ENCODE assay signal across 7 cellular contexts in the genomic region with DNA sequence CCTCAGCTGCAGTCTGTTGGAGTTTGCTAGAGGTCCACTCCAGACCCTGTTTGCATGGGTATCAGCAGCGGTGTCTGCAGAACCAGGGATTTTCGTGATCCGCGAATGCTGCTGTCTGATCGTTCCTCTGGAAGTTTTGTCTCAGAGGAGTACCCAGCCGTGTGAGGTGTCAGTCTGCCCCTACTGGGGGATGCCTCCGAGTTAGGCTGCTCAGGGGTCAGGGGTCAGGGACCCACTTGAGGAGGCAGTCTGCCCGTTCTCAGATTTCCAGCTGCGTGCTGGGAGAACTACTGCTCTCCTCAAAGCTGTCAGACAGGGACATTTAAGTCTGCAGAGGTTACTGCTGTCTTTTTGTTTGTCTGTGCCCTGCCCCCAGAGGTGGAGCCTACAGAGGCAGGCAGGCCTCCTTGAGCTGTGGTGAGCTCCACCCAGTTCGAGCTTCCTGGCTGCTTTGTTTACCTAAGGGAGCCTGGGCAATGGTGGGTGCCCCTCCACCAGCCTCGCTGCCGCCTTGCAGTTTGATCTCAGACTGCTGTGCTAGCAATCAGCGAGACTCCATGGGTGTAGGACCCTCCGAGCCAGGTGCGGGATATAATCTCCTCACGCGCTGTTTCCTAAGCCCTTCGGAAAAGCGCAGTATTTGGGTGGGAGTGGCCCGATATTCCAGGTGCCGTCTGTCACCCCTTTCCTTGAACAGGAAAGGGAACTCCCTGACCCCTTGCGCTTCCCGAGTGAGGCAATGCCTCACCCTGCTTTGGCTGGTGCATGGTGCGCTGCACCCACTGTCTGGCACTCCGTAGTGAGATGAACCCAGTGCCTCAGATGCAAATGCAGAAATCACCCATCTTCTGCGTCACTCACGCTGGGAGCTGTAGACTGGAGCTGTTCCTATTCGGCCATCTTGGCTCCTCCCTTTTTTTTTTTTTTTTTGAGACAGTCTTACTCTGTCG.
DNase-seq lines count a peak whose midpoint lies in the region; ATAC-seq, FAIRE-seq and TF ChIP-seq lines count a peak whose summit lies in the region.
"Not testable (repeated sequence)": the region's sequence is repeated elsewhere in the genome, so short reads cannot be mapped to it uniquely, and the experiment has no call there.

No MANE protein-coding gene starts in this region.

- H3K36me3 Mint-ChIP-seq in T-cell, result peaks cover 20% of the 10 kb centered on the region
- peaks cover 17% of the 10 kb centered on the region for H3K36me3 Mint-ChIP-seq in activated CD8-positive, alpha-beta T cell treated with anti-CD3 and anti-CD28 coated beads for 36 hours (ENCODE audit: low read depth)
- H3K36me3 Mint-ChIP-seq in activated naive CD8-positive, alpha-beta T cell treated with anti-CD3 and anti-CD28 coated beads, Interleukin-2, amount 10 ng/mL, durations not matched to agents 7 days and 5 days, result not testable (repeated sequence)
- peaks cover 13% of the 10 kb centered on the region for H3K36me3 Mint-ChIP-seq in neural crest cell (ENCODE audit: low read depth)

- BruUV-seq in HepG2 (replicated peaks; lab: Mats Ljungman, UMichigan), result not testable (repeated sequence)

- TF ChIP-seq RAD21 in HepG2 (CRISPR knock-in tag; IDR thresholded peaks at IDR 0.05), result not testable (repeated sequence)

- H3K4me3 ChIP-seq in HepG2 (replicated peaks in 1 of 3; ENCODE audit: insufficient read depth in 1 of 3, low read depth in 2 of 3, low read length in 3 of 3); thymus (ENCODE audit: low read length): not testable (repeated sequence)

- TF ChIP-seq EP300 in HepG2 (IDR thresholded peaks at IDR 0.05; ENCODE audit: low read depth in 2 of 2, low read length in 2 of 2); HepG2 (CRISPR knock-in tag; IDR thresholded peaks at IDR 0.05; ENCODE audit: borderline replicate concordance): not testable (repeated sequence)

- peak overlapping the region in 2 of 3 donors; percentile 43 to 57 for H3K4me3 Mint-ChIP-seq in T-cell
- H3K4me3 Mint-ChIP-seq in activated CD8-positive, alpha-beta T cell treated with anti-CD3 and anti-CD28 coated beads for 36 hours, result peak overlapping the region; percentile 21
- H3K4me3 Mint-ChIP-seq in activated naive CD8-positive, alpha-beta T cell treated with anti-CD3 and anti-CD28 coated beads, Interleukin-2, amount 10 ng/mL, durations not matched to agents 7 days and 5 days, result peak overlapping the region; percentile 19
- not testable (repeated sequence) for H3K4me3 Mint-ChIP-seq in neural crest cell

- H3K9me3 Mint-ChIP-seq in T-cell, result peaks cover 4 to 12% (median 8%) of the 10 kb centered on the region in 3 donors
- peaks cover 12% of the 10 kb centered on the region for H3K9me3 Mint-ChIP-seq in activated CD8-positive, alpha-beta T cell treated with anti-CD3 and anti-CD28 coated beads for 36 hours
- H3K9me3 Mint-ChIP-seq in activated naive CD8-positive, alpha-beta T cell treated with anti-CD3 and anti-CD28 coated beads, Interleukin-2, amount 10 ng/mL, durations not matched to agents 7 days and 5 days; neural crest cell: not testable (repeated sequence)

- WGBS in HepG2 (ENCODE audit: low lambda C conversion rate), result 78% methylated on average over 25 of the region's 29 CpGs
- 77% methylated on average over 29 of the region's 29 CpGs for WGBS in thymus

- TF ChIP-seq CTCF in activated CD8-positive, alpha-beta T cell treated with anti-CD3 and anti-CD28 coated beads for 36 hours (IDR thresholded peaks at IDR 0.05); neural crest cell (conservative IDR thresholded peaks at IDR 0.05): not testable (repeated sequence)
- 0 out of 2 replicates have a peak, but pooled peaks have one; percentile 8 for TF ChIP-seq CTCF in HepG2 (CRISPR knock-in tag; IDR thresholded peaks at IDR 0.05)

- peaks cover 56 to 62% (median 61%) of the 10 kb centered on the region in 3 donors for H3K4me1 Mint-ChIP-seq in T-cell
- peaks cover 51% of the 10 kb centered on the region for H3K4me1 Mint-ChIP-seq in activated CD8-positive, alpha-beta T cell treated with anti-CD3 and anti-CD28 coated beads for 36 hours (ENCODE audit: low read depth)
- H3K4me1 Mint-ChIP-seq in activated naive CD8-positive, alpha-beta T cell treated with anti-CD3 and anti-CD28 coated beads, Interleukin-2, amount 10 ng/mL, durations not matched to agents 7 days and 5 days, result peaks cover 33% of the 10 kb centered on the region
- H3K4me1 Mint-ChIP-seq in neural crest cell, result not testable (repeated sequence)

- DNase-seq in ELF-1 (ENCODE audit: low read depth, low spot score) (peak; percentile 21), T-cell (peak in 31 of 34 experiments; percentile 9 to 70 (median 44))
- DNase-seq in activated CD8-positive, alpha-beta T cell treated with anti-CD3 and anti-CD28 coated beads for 36 hours, result peak; percentile 26
- DNase-seq in activated naive CD8-positive, alpha-beta T cell treated with anti-CD3 and anti-CD28 coated beads, Interleukin-2, amount 10 ng/mL, durations not matched to agents 7 days and 5 days; HepG2 (ENCODE audit: low spot score); neural crest cell (ENCODE audit: low read depth, low spot score): not testable (repeated sequence)

- TF ChIP-seq POLR2A in HepG2 (IDR thresholded peaks at IDR 0.05; ENCODE audit: insufficient read depth in 1 of 2, low read depth in 2 of 2, low read length in 2 of 2), result not testable (repeated sequence)

- H3K27me3 ChIP-seq in HepG2 (ENCODE audit: control insufficient read depth in 1 of 2, insufficient read depth in 2 of 2, low read length in 2 of 2); thymus (ENCODE audit: control insufficient read depth, insufficient read depth): not testable (repeated sequence)

- H3K9me3 ChIP-seq in HepG2 (ENCODE audit: low read length); thymus (ENCODE audit: control insufficient read depth): not testable (repeated sequence)

- in situ Hi-C loops in HepG2 (cut with HindIII; ENCODE audit: extremely low pct_ligation_motif_present, low pct_unique_long_range_greater_than_20kb), result not testable (repeated sequence)

- not testable (repeated sequence) for H3K9ac ChIP-seq in HepG2 (ENCODE audit: insufficient read depth, low read depth, low read length)

- H3K27ac ChIP-seq in HepG2 (ENCODE audit: extremely low read length, insufficient read depth, low read length), result not testable (repeated sequence)
- H3K27ac ChIP-seq in thymus (ENCODE audit: low read depth), result peak overlapping the region; percentile 90

- not testable (repeated sequence) for H3K27me3 Mint-ChIP-seq in T-cell; activated CD8-positive, alpha-beta T cell treated with anti-CD3 and anti-CD28 coated beads for 36 hours; activated naive CD8-positive, alpha-beta T cell treated with anti-CD3 and anti-CD28 coated beads, Interleukin-2, amount 10 ng/mL, durations not matched to agents 7 days and 5 days; neural crest cell (ENCODE audit: low read depth)

- H3K4me2 ChIP-seq in HepG2 (ENCODE audit: low read depth, low read length), result 0 out of 2 replicates have a peak overlapping the region, but pooled peaks have one; percentile 18

- intact Hi-C loops in activated CD8-positive, alpha-beta T cell treated with anti-CD3 and anti-CD28 coated beads for 36 hours (cut with micrococcal nuclease); HepG2 (cut with micrococcal nuclease; ENCODE audit: unreplicated experiment): not testable (repeated sequence)

- CTCF ChIA-PET in T-cell (lab: Charles Lee), result interaction anchor here (0.6 to 1.2 kb wide), 2 partner anchors 98 to 610 kb away, joined by 3 read pairs; no protein-coding TSS in a partner anchor
- CTCF ChIA-PET in activated CD8-positive, alpha-beta T cell treated with anti-CD3 and anti-CD28 coated beads for 36 hours (lab: Charles Lee), result interaction anchor here (0.9 to 1.9 kb wide), 3 partner anchors 19 to 22 kb away, joined by 3 to 5 read pairs (median 4); no protein-coding TSS in a partner anchor
- CTCF ChIA-PET in HepG2 (lab: Yijun Ruan, JAX; ENCODE audit: low intra/inter-chr PET ratio, low total read pairs), result not testable (repeated sequence)

- not testable (repeated sequence) for FAIRE-seq in HepG2 (lab: Jason Lieb, UNC)

- H3K27ac Mint-ChIP-seq in T-cell, result peak overlapping the region; percentile 93 to 97
- H3K27ac Mint-ChIP-seq in activated CD8-positive, alpha-beta T cell treated with anti-CD3 and anti-CD28 coated beads for 36 hours, result peak overlapping the region; percentile 69
- H3K27ac Mint-ChIP-seq in activated naive CD8-positive, alpha-beta T cell treated with anti-CD3 and anti-CD28 coated beads, Interleukin-2, amount 10 ng/mL, durations not matched to agents 7 days and 5 days, result not testable (repeated sequence)
- H3K27ac Mint-ChIP-seq in neural crest cell (ENCODE audit: unreplicated experiment), result peak overlapping the region; percentile 67

- H3K4me1 ChIP-seq in HepG2 (ENCODE audit: insufficient read depth, low read length), result not testable (repeated sequence)
- peaks cover 34% of the 10 kb centered on the region for H3K4me1 ChIP-seq in thymus (ENCODE audit: control insufficient read depth, insufficient read depth, low read length)

- not testable (repeated sequence) for H3K79me2 ChIP-seq in HepG2 (ENCODE audit: insufficient read depth, low read length)

- H3K36me3 ChIP-seq in HepG2 (replicated peaks in 1 of 2; ENCODE audit: control insufficient read depth in 1 of 2, insufficient read depth in 2 of 2, low read length in 2 of 2); thymus (ENCODE audit: control insufficient read depth, insufficient read depth): not testable (repeated sequence)

- not testable (repeated sequence) for H2AFZ ChIP-seq in HepG2 (ENCODE audit: low read length)

- H4K20me1 ChIP-seq in HepG2 (ENCODE audit: insufficient read depth, low read length), result not testable (repeated sequence)

- POLR2A ChIA-PET in T-cell (lab: Charles Lee); activated CD8-positive, alpha-beta T cell treated with anti-CD3 and anti-CD28 coated beads for 36 hours (lab: Charles Lee); HepG2 (lab: Yijun Ruan, JAX): not testable (repeated sequence)
- POLR2A ChIA-PET in activated naive CD8-positive, alpha-beta T cell treated with anti-CD3 and anti-CD28 coated beads, Interleukin-2, amount 10 ng/mL, durations not matched to agents 7 days and 5 days (lab: Charles Lee), result interaction anchor here (1.2 kb wide), 1 partner anchor 99 kb away, joined by 3 read pairs; a partner anchor contains a TSS

- ATAC-seq in T-cell (replicated peaks in 1 of 4); activated CD8-positive, alpha-beta T cell treated with anti-CD3 and anti-CD28 coated beads for 36 hours; activated naive CD8-positive, alpha-beta T cell treated with anti-CD3 and anti-CD28 coated beads, Interleukin-2, amount 10 ng/mL, durations not matched to agents 7 days and 5 days (ENCODE audit: low read depth); HepG2: not testable (repeated sequence)

TF ChIP-seq in HepG2, 621 proteins besides CTCF, POLR2A, EP300 and RAD21 (continues in another document):
- 0 out of 2 replicates have a peak, but pooled peaks have one; percentile 13 for TF ChIP-seq GABPB1 (CRISPR knock-in tag; IDR thresholded peaks at IDR 0.05)
